14 cellular contexts compared by ENCODE assay signal in the genomic region with DNA sequence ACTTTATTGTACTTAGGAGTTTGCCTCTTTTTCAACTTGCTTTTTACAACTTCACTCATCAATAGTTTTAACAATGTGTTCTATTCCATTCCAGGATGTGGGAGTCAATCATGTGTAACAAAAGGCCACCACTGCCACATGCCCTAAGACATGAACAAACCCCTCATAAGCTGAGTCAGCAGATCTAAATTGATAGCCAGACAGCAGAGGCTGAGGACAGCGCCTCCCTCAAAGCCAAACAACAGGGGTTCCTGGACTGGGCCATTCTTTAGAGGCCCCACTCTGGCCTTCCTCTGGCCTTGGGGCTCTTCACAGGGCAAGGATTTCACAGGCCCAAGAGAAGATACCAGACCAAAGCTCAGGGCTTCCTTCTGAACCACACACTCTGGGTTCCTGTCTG.
"Had no signal": no experiment of that assay in that cellular context is flagged by ENCODE, and none has a peak within 500 bp of the region (broad histone marks: within the 10 kb centered on the region; RNA-seq: fewer than 3 reads in every experiment).

No MANE protein-coding gene starts in this region.

- H3K9me3 Mint-ChIP-seq: activated CD4-positive, alpha-beta T cell treated with anti-CD3 and anti-CD28 coated beads, Interleukin-2, amount 10 ng/mL, durations not matched to agents 24 days and 14 days; activated T-helper 1 cell treated with anti-CD3 and anti-CD28 coated beads, Interleukin-12 subunit alpha, Interleukin-12 subunit beta, Interleukin-2, Interleukin-4 antibody, amounts not matched to agents 30 ng/mL and 10 ng/mL and 1 ng/mL, durations not matched to agents 14 hours and 24 hours and 36 hours; WTC11 had no signal

- H3K27me3 ChIP-seq: colonic mucosa, esophagus squamous epithelium, vagina had no signal

- DNase-seq: activated CD4-positive, alpha-beta T cell treated with anti-CD3 and anti-CD28 coated beads, Interleukin-2, amount 10 ng/mL, durations not matched to agents 24 days and 14 days; activated naive CD4-positive, alpha-beta T cell; caudate nucleus; colonic mucosa; esophagus squamous epithelium; foreskin fibroblast; left ventricle myocardium inferior; mesendoderm; stimulated activated CD4-positive, alpha-beta T cell treated with anti-CD3 and anti-CD28 coated beads, Interleukin-2, amount 100 ng/mL, for 48 hours; stimulated activated naive CD4-positive, alpha-beta T cell treated with Interleukin-2 at 50 U/mL for 16 hours had no signal

- H3K4me3 Mint-ChIP-seq: activated CD4-positive, alpha-beta T cell treated with anti-CD3 and anti-CD28 coated beads, Interleukin-2, amount 10 ng/mL, durations not matched to agents 24 days and 14 days; activated T-helper 1 cell treated with anti-CD3 and anti-CD28 coated beads, Interleukin-12 subunit alpha, Interleukin-12 subunit beta, Interleukin-2, Interleukin-4 antibody, amounts not matched to agents 30 ng/mL and 10 ng/mL and 1 ng/mL, durations not matched to agents 14 hours and 24 hours and 36 hours; WTC11 had no signal

- H3K27ac ChIP-seq: colonic mucosa, left ventricle myocardium inferior, vagina had no signal

- H3K27ac Mint-ChIP-seq: activated CD4-positive, alpha-beta T cell treated with anti-CD3 and anti-CD28 coated beads, Interleukin-2, amount 10 ng/mL, durations not matched to agents 24 days and 14 days; activated T-helper 1 cell treated with anti-CD3 and anti-CD28 coated beads, Interleukin-12 subunit alpha, Interleukin-12 subunit beta, Interleukin-2, Interleukin-4 antibody, amounts not matched to agents 30 ng/mL and 10 ng/mL and 1 ng/mL, durations not matched to agents 14 hours and 24 hours and 36 hours; WTC11 had no signal

- H3K36me3 Mint-ChIP-seq: WTC11 had no signal

- H3K4me1 ChIP-seq: colonic mucosa had no signal

- H3K9me3 ChIP-seq: colonic mucosa, esophagus squamous epithelium, left ventricle myocardium inferior, vagina had no signal

- H3K4me3 ChIP-seq: colonic mucosa, esophagus squamous epithelium, left ventricle myocardium inferior, vagina had no signal

- ATAC-seq: sciatic nerve, WTC11 had no signal

- H3K36me3 ChIP-seq: colonic mucosa, esophagus squamous epithelium, left ventricle myocardium inferior, vagina had no signal
